Comparison of ENCODE assay signal across 8 cellular contexts in the genomic region with DNA sequence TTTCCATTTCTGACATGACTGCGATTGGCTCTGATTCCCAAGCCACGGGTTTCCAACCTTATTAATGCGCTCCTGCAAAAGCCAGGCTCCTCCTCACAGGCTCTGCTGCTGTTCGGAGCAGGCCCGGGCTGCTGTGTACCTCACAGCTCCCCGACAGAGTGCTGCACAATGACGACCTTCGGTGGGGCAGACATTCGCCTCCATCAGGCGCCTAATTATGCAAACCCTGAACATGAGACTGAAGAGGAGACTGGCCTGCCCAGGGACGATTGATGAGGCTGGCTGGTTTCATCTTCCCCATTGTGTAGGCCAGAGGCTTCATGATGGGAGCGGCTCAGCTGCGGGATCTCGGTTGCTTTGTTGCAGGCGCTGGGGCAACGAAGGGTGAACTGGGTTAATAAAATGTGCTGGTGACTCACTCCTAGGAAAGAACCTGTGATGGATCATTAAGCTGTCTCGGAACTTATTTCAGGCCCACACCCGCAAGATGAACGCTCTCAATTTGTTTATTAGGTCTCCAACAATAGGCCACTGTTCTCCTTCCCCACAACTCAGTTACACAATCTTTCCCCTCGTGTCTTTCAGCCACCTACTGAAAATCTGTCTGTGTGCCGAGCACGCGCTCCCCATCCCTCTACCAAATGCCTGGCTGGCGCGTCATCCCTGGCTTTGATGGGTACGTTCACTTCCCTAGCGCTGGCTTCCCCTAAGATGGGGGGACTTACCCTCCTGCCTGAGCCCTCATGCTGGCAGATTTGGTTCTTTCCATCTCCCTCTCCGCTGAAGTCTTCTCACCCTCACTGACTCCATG. TPM values are rescaled to one million over a fixed set of nuclear protein-coding genes. Genes with fewer than 3 reads are reported as not detected.
DNase-seq lines count a peak whose midpoint lies in the region; ATAC-seq and TF ChIP-seq lines count a peak whose summit lies in the region.

No MANE protein-coding gene starts in this region.

- no peak for ATAC-seq in HG02610 (IDR thresholded peaks at IDR 0.05; ENCODE audit: unreplicated experiment)
- ATAC-seq in HG03342 (IDR thresholded peaks at IDR 0.05; ENCODE audit: unreplicated experiment) = no peak

- H3K9me3 ChIP-seq in osteoblast (ENCODE audit: low read depth, low read length) = no peaks in the 10 kb centered on the region

- no peak overlapping the region for H3K4me3 ChIP-seq in osteoblast (ENCODE audit: insufficient read depth, low read length)

- in situ Hi-C loops in SK-MEL-5 (cut with HindIII; ENCODE audit: low pct_unique_long_range_greater_than_20kb, low sequenced_read_pairs) = no loop called here

- peak overlapping the region; percentile 74 for H2AFZ ChIP-seq in osteoblast (ENCODE audit: low read length)

- peaks cover 4% of the 10 kb centered on the region for H3K27me3 ChIP-seq in osteoblast (ENCODE audit: insufficient read depth, low read length)

- H3K4me1 ChIP-seq in osteoblast (ENCODE audit: insufficient read depth, low read length) = no peaks in the 10 kb centered on the region

- H3K4me2 ChIP-seq in osteoblast (ENCODE audit: insufficient read depth, low read length) = no peak overlapping the region

- no peaks in the 10 kb centered on the region for H3K79me2 ChIP-seq in osteoblast (ENCODE audit: insufficient read depth, low read length)

- no peaks in the 10 kb centered on the region for H3K36me3 ChIP-seq in osteoblast (ENCODE audit: insufficient read depth, low read length)

- DNase-seq in DMS153 treated with DMSO at 0.1 percent for 48 hours (lab: John Stamatoyannopoulos, UW; ENCODE audit: unreplicated experiment) (peak; percentile 53), SK-MEL-5 (ENCODE audit: low read depth, low spot score) (peak; percentile 98), foreskin melanocyte (peak; percentile 98), osteoblast (ENCODE audit: insufficient read length, low spot score, missing footprints) (no peak)
- no peak for DNase-seq in stimulated activated CD4-positive, alpha-beta T cell treated with anti-CD3 and anti-CD28 coated beads, Interleukin-1b, Interleukin-23, amount 100 ng/mL, for 48 hours
- DNase-seq in stimulated activated CD4-positive, alpha-beta T cell treated with anti-CD3 and anti-CD28 coated beads, Interleukin-15, amount 100 ng/mL, for 24 hours = no peak

- H3K27ac ChIP-seq in osteoblast (ENCODE audit: low read depth, low read length) = no peak overlapping the region

- no peaks in the 10 kb centered on the region for H4K20me1 ChIP-seq in osteoblast (ENCODE audit: insufficient read depth, low read length)

- no peak for TF ChIP-seq CTCF in osteoblast (IDR thresholded peaks at IDR 0.05; ENCODE audit: extremely low read depth, low read depth, low read length)

RNA-seq across cellular contexts. Expression of a gene that starts 27.2 kb away (rescaled TPM):
- total RNA-seq in SK-MEL-5 (2014; rRNA removed; shearing (Covaris generic)) = 23.3 and 23.7 TPM in 2 replicates
- 36.6 and 37.5 TPM in 2 replicates for polyA plus RNA-seq in SK-MEL-5 (2015; cell fraction: cytosol; rRNA removed)
- polyA plus RNA-seq in SK-MEL-5 (2015; cell fraction: nucleus; rRNA removed) = 18.2 and 22.4 TPM in 2 replicates
- total RNA-seq in osteoblast = 18.8 and 21.5 TPM in 2 replicates

RNA-seq across cellular contexts. Expression of a gene that starts 58.0 kb away (rescaled TPM):
- total RNA-seq in SK-MEL-5 (2014; rRNA removed; shearing (Covaris generic)) = not detected in 2 replicates
- polyA plus RNA-seq in SK-MEL-5 (2015; cell fraction: cytosol; rRNA removed) = not detected in 2 replicates
- polyA plus RNA-seq in SK-MEL-5 (2015; cell fraction: nucleus; rRNA removed) = not detected in 2 replicates
- under 0.01 TPM in 1 of 2 replicates, not detected in the other for total RNA-seq in osteoblast

Comparison
In these comparisons a context has a peak if more than half of its experiments do, and no peak if none do; other contexts are left out.
1. DNase-seq: peak in DMS153 treated with DMSO at 0.1 percent for 48 hours (single experiment), SK-MEL-5 (single experiment) and foreskin melanocyte (single experiment); none in osteoblast (single experiment), stimulated activated CD4-positive, alpha-beta T cell treated with anti-CD3 and anti-CD28 coated beads, Interleukin-1b, Interleukin-23, amount 100 ng/mL, for 48 hours (single experiment) and stimulated activated CD4-positive, alpha-beta T cell treated with anti-CD3 and anti-CD28 coated beads, Interleukin-15, amount 100 ng/mL, for 24 hours (single experiment).